9 cellular contexts compared by ENCODE assay signal in the genomic region with DNA sequence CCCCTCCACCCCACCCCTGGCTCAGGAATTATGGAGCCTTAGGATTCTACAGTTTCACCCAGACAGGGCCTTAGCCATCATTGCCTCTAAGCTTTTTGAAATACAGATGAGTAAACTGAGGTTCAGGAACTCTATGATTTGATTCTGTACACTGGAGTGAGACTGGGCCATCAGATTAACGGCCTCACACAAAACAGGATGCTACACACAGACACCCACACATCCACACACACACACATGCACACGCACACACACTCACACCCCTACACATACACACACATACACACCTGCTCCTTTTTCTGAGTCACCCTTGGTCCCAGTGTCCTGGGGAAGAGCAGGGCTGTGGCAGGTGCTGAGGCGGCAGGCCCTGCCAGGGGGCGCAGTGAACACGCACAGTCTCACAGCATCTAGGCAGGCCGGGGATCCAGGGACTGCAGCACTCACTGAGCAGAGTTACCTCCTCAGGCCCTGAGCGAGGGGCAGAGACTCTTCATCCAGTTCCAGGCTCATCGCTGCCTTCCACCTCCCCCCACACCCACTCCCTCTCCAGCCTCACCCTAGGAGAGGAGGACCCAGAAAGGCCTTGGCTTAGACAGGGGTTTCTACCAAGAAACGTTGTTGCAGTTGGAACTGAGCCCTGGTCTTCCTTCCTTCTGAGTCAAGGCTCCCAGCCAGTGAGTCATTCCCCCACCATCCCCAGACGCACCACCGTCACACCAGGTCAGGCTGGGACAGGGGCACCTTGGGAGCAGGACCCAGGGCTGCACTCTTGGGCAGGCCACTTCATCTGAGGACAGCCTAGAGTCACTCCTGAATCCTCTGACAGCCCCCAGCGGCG.
DNase-seq lines count a peak whose midpoint lies in the region; ATAC-seq and TF ChIP-seq lines count a peak whose summit lies in the region.
"Had no signal": no experiment of that assay in that cellular context is flagged by ENCODE, and none has a peak within 500 bp of the region (broad histone marks: within the 10 kb centered on the region; RNA-seq: fewer than 3 reads in every experiment).

No MANE protein-coding gene starts in this region.

- H3K27ac ChIP-seq in BLaER1 treated with 17β-estradiol and CSF1 and Interleukin-3, amounts not matched to agents 10 nM and 100 nM: peak overlapping the region in 3 of 11 experiments; percentile 35 to 41 (median 39); a peak in 4 of 22 replicates

- DNase-seq in HT-29 (ENCODE audit: low spot score): peak; percentile 79
- no peak for DNase-seq in Right ventricle myocardium inferior (ENCODE audit: missing footprints)
- no peak for DNase-seq in sciatic nerve (ENCODE audit: low spot score)
- DNase-seq in effector memory CD8-positive, alpha-beta T cell: no peak
- no peak for DNase-seq in middle frontal gyrus (ENCODE audit: extremely low spot score, low spot score)

- peaks cover 44 to 74% (median 66%) of the 10 kb centered on the region in 10 experiments for H3K4me1 ChIP-seq in BLaER1 treated with 17β-estradiol and CSF1 and Interleukin-3, amounts not matched to agents 10 nM and 100 nM

- H3K4me3 Mint-ChIP-seq in effector memory CD8-positive, alpha-beta T cell: no peak overlapping the region
- H3K4me3 Mint-ChIP-seq: naive thymus-derived CD4-positive, alpha-beta T cell had no signal

- intact Hi-C loops in Right ventricle myocardium inferior (cut with DNase I): no loop called here
- intact Hi-C loops in sciatic nerve (cut with DNase I): no loop called here

- H3K4me1 Mint-ChIP-seq in effector memory CD8-positive, alpha-beta T cell (ENCODE audit: low read depth in 2 of 2): peaks cover 9 to 12% of the 10 kb centered on the region in 2 donors

- H3K4me2 ChIP-seq in BLaER1 treated with 17β-estradiol and CSF1 and Interleukin-3, amounts not matched to agents 10 nM and 100 nM: peak overlapping the region; percentile 25 to 94 (median 51)

- peak overlapping the region in 3 of 11 experiments; percentile 18 to 34 (median 24); a peak in 3 of 22 replicates for H3K9ac ChIP-seq in BLaER1 treated with 17β-estradiol and CSF1 and Interleukin-3, amounts not matched to agents 10 nM and 100 nM

- H3K27me3 Mint-ChIP-seq in effector memory CD8-positive, alpha-beta T cell: no peaks in the 10 kb centered on the region
- H3K27me3 Mint-ChIP-seq: naive thymus-derived CD4-positive, alpha-beta T cell had no signal

- H3K9me3 ChIP-seq in BLaER1 treated with 17β-estradiol and CSF1 and Interleukin-3, amounts not matched to agents 10 nM and 100 nM (replicated peaks in 1 of 11): peaks cover 0 to 6% (median under 1%) of the 10 kb centered on the region in 11 experiments; a peak in 6 of 22 replicates

- ATAC-seq in SK-N-SH treated with all-trans-retinoic acid at 6 μM for 48 hours: peak; percentile 80
- peak; percentile 58 for ATAC-seq in Right ventricle myocardium inferior
- ATAC-seq in sciatic nerve: peak; percentile 69
- no peak for ATAC-seq in effector memory CD8-positive, alpha-beta T cell (replicated peaks)
- no peak for ATAC-seq in HG03159 (IDR thresholded peaks at IDR 0.05; ENCODE audit: unreplicated experiment)

- H3K4me3 ChIP-seq in BLaER1 treated with 17β-estradiol and CSF1 and Interleukin-3, amounts not matched to agents 10 nM and 100 nM: no peak overlapping the region

- H3K36me3 ChIP-seq in BLaER1 treated with 17β-estradiol and CSF1 and Interleukin-3, amounts not matched to agents 10 nM and 100 nM: no peaks in the 10 kb centered on the region

- H3K36me3 Mint-ChIP-seq in effector memory CD8-positive, alpha-beta T cell (ENCODE audit: insufficient read depth): peaks cover 3% of the 10 kb centered on the region
- H3K36me3 Mint-ChIP-seq: naive thymus-derived CD4-positive, alpha-beta T cell had no signal

- H3K27ac Mint-ChIP-seq in effector memory CD8-positive, alpha-beta T cell: no peak overlapping the region
- H3K27ac Mint-ChIP-seq: naive thymus-derived CD4-positive, alpha-beta T cell had no signal

- no peaks in the 10 kb centered on the region for H3K9me3 Mint-ChIP-seq in effector memory CD8-positive, alpha-beta T cell
- H3K9me3 Mint-ChIP-seq: naive thymus-derived CD4-positive, alpha-beta T cell had no signal

- H4K20me1 ChIP-seq in BLaER1 treated with 17β-estradiol and CSF1 and Interleukin-3, amounts not matched to agents 10 nM and 100 nM: 0 out of 22 replicates have a peak, but pooled peaks cover 0 to 6% (median 0%) of the 10 kb centered on the region in 11 experiments

- no peaks in the 10 kb centered on the region for H3K27me3 ChIP-seq in BLaER1 treated with 17β-estradiol and CSF1 and Interleukin-3, amounts not matched to agents 10 nM and 100 nM

TF ChIP-seq in SK-N-SH treated with all-trans-retinoic acid at 6 μM for 48 hours, 23 proteins besides CTCF, POLR2A, EP300 and RAD21:
- TF ChIP-seq CSDC2 (CRISPR knock-in tag; IDR thresholded peaks at IDR 0.05) (peak; percentile 61; the same call in 1 of the 2 replicates), ZFP3 (CRISPR knock-in tag; IDR thresholded peaks at IDR 0.05) (peak; percentile 72), TCF4 (CRISPR knock-in tag; IDR thresholded peaks at IDR 0.05; ENCODE audit: borderline replicate concordance) (no peak), ESRRG (CRISPR knock-in tag; IDR thresholded peaks at IDR 0.05) (no peak), RARB (CRISPR knock-in tag; IDR thresholded peaks at IDR 0.05) (no peak), ARNTL (CRISPR knock-in tag; IDR thresholded peaks at IDR 0.05; ENCODE audit: borderline replicate concordance, low read depth) (no peak), TOX (CRISPR knock-in tag; IDR thresholded peaks at IDR 0.05; ENCODE audit: borderline replicate concordance) (no peak), ZNF8 (CRISPR knock-in tag; IDR thresholded peaks at IDR 0.05) (no peak), ZFP30 (CRISPR knock-in tag; IDR thresholded peaks at IDR 0.05) (no peak), OSR1 (CRISPR knock-in tag; IDR thresholded peaks at IDR 0.05) (no peak)
- TF ChIP-seq, protein P1, sequence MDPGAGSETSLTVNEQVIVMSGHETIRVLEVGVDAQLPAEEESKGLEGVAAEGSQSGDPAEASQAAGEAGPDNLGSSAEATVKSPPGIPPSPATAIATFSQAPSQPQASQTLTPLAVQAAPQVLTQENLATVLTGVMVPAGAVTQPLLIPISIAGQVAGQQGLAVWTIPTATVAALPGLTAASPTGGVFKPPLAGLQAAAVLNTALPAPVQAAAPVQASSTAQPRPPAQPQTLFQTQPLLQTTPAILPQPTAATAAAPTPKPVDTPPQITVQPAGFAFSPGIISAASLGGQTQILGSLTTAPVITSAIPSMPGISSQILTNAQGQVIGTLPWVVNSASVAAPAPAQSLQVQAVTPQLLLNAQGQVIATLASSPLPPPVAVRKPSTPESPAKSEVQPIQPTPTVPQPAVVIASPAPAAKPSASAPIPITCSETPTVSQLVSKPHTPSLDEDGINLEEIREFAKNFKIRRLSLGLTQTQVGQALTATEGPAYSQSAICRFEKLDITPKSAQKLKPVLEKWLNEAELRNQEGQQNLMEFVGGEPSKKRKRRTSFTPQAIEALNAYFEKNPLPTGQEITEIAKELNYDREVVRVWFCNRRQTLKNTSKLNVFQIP (CRISPR knock-in tag; IDR thresholded peaks at IDR 0.05; ENCODE audit: borderline replicate concordance, low read depth): peak; percentile 14; the same call in 1 of the 2 replicates
- TF ChIP-seq, protein P2, sequence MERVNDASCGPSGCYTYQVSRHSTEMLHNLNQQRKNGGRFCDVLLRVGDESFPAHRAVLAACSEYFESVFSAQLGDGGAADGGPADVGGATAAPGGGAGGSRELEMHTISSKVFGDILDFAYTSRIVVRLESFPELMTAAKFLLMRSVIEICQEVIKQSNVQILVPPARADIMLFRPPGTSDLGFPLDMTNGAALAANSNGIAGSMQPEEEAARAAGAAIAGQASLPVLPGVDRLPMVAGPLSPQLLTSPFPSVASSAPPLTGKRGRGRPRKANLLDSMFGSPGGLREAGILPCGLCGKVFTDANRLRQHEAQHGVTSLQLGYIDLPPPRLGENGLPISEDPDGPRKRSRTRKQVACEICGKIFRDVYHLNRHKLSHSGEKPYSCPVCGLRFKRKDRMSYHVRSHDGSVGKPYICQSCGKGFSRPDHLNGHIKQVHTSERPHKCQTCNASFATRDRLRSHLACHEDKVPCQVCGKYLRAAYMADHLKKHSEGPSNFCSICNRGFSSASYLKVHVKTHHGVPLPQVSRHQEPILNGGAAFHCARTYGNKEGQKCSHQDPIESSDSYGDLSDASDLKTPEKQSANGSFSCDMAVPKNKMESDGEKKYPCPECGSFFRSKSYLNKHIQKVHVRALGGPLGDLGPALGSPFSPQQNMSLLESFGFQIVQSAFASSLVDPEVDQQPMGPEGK (CRISPR knock-in tag; IDR thresholded peaks at IDR 0.05; ENCODE audit: borderline replicate concordance): no peak

Comparison
In these comparisons a context has a peak if more than half of its experiments do, and no peak if none do; other contexts are left out.
1. ATAC-seq: peak in SK-N-SH treated with all-trans-retinoic acid at 6 μM for 48 hours (single experiment), Right ventricle myocardium inferior (single experiment) and sciatic nerve (single experiment); none in effector memory CD8-positive, alpha-beta T cell (single experiment) and HG03159 (single experiment).